In genomic region chr5:95035891-95036675, GRCh38 we compare ENCODE assay signal across 19 cellular contexts.
A peak's percentile ranks its signal among the peaks of the same experiment; 100 is the strongest.
DNase-seq lines count a peak whose midpoint lies in the region; ATAC-seq and TF ChIP-seq lines count a peak whose summit lies in the region.
"Had no signal": no experiment of that assay in that cellular context is flagged by ENCODE, and none has a peak within 500 bp of the region (broad histone marks: within the 10 kb centered on the region; RNA-seq: fewer than 3 reads in every experiment).

No MANE protein-coding gene starts in this region.

- TF ChIP-seq POLR2A in sigmoid colon (IDR thresholded peaks at IDR 0.05), result no peak

- no peak overlapping the region for H3K4me3 ChIP-seq in sigmoid colon
- H3K4me3 ChIP-seq: esophagus muscularis mucosa, right atrium auricular region had no signal

- H3K9me3 ChIP-seq in sigmoid colon, result peaks cover 0 to 2% (median 0%) of the 10 kb centered on the region in 4 donors

- 61 to 67% methylated on average over 7 of the region's 7 CpGs for WGBS in sigmoid colon, 2 donors

- no peak for TF ChIP-seq CTCF in sigmoid colon (IDR thresholded peaks at IDR 0.05)

- peak; percentile 71 for ATAC-seq in GM18867 (IDR thresholded peaks at IDR 0.05; ENCODE audit: unreplicated experiment)
- ATAC-seq in HG02885 (IDR thresholded peaks at IDR 0.05; ENCODE audit: poor library complexity, unreplicated experiment), result peak; percentile 41
- no peak for ATAC-seq in HG03159 (IDR thresholded peaks at IDR 0.05; ENCODE audit: unreplicated experiment)
- ATAC-seq in HG03135 (IDR thresholded peaks at IDR 0.05; ENCODE audit: unreplicated experiment), result no peak
- ATAC-seq: activated naive CD4-positive, alpha-beta T cell treated with anti-CD3 and anti-CD28 coated beads, Interleukin-2, amount 50 U/mL, for 72 hours had no signal

- H3K36me3 ChIP-seq in sigmoid colon, result no peaks in the 10 kb centered on the region
- H3K36me3 ChIP-seq: brain microvascular endothelial cell, esophagus muscularis mucosa, right atrium auricular region had no signal

- intact Hi-C loops in head of caudate nucleus (cut with DNase I), result no loop called here
- intact Hi-C loops in sigmoid colon (cut with DNase I), result no loop called here

- H3K27me3 ChIP-seq in sigmoid colon, result no peaks in the 10 kb centered on the region
- H3K27me3 ChIP-seq: brain microvascular endothelial cell, esophagus muscularis mucosa, right atrium auricular region had no signal

- DNase-seq in RPMI8226 (peak; percentile 48), pons (ENCODE audit: low spot score) (peak; percentile 37), head of caudate nucleus (no peak), sigmoid colon (no peak)
- DNase-seq: activated T-cell treated with anti-CD3 and anti-CD28 coated beads, Interleukin-2, amount 50 U/mL, for 1 hour; brain microvascular endothelial cell; GDM1; KBM-7; kidney glomerular epithelial cell; midbrain; NCI-H1436; NCI-H226 had no signal

- H3K4me1 ChIP-seq in sigmoid colon, result no peaks in the 10 kb centered on the region
- H3K4me1 ChIP-seq: esophagus muscularis mucosa, right atrium auricular region had no signal

- TF ChIP-seq EP300 in sigmoid colon (IDR thresholded peaks at IDR 0.05), result no peak

- peak overlapping the region in 1 of 4 donors; percentile 3 for H3K27ac ChIP-seq in sigmoid colon
- H3K27ac ChIP-seq: brain microvascular endothelial cell, esophagus muscularis mucosa, right atrium auricular region had no signal

Comparison
In these comparisons a context has a peak if more than half of its experiments do, and no peak if none do; other contexts are left out.
1. ATAC-seq: peak in GM18867 (single experiment) and HG02885 (single experiment); none in HG03159 (single experiment) and HG03135 (single experiment).
2. DNase-seq: peak in RPMI8226 (single experiment) and pons (single experiment); none in head of caudate nucleus (0 of 42) and sigmoid colon (single experiment).